8 cellular contexts compared by ENCODE assay signal in the genomic region with DNA sequence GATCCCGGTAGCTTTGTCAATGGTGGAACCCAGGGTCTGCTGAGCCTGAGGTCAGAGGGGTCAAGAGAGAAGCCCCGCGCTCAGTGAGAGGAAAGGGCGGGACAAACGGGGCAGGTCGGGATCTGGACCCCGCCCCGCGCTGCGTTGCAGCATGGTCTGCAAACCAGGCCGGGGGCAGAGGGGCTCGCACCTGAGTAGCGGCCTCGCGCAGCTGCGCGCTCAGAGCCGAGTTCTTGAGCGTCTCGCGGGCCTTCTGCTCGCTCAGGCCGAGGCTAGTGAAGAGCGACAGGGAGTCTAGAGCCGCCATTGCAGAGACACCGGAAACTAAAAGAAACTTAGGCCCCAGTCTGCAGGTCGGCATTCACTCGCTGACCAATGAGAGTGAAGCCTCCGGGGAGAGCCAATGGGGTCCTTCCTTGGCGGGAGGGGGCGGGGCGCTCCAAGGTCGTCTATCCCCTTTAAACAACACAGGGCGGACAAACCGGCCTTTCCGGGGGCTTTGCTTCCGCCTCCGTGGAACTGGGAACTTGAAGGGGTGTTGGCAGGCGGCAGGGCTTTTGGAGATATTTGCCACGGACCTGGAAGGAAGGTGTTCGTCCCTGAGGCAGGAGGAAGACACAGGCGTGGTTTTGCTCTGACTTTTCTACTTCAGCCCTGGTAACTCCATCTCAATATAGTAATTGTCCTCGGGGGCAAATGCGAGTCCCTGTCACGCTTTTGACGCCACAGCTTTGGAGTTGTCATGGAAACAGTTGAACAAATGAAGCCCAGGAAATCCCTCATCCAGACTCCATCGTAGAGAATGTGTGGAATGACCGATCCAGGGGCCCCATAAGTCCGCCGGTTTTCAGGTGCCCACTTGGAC. TPM values are rescaled to one million over a fixed set of nuclear protein-coding genes. Genes with fewer than 3 reads are reported as not detected.
A peak's percentile ranks its signal among the peaks of the same experiment; 100 is the strongest.
DNase-seq lines count a peak whose midpoint lies in the region; ATAC-seq and TF ChIP-seq lines count a peak whose summit lies in the region.

A gene (minus strand): TSS at position 331 of the 865 bp plus-strand sequence. CDS start 24 bp downstream, at position 307.

- no peaks in the 10 kb centered on the region for H3K27me3 Mint-ChIP-seq in activated naive CD8-positive, alpha-beta T cell treated with anti-CD3 and anti-CD28 coated beads for 36 hours
- H3K27me3 Mint-ChIP-seq in glutamatergic neuron (ENCODE audit: unreplicated experiment) (peaks cover 8% of the 10 kb centered on the region), osteocyte (ENCODE audit: unreplicated experiment) (no peaks in the 10 kb centered on the region)

- peak within 1 kb of the TSS; percentile 77 for H3K9ac ChIP-seq in SU-DHL-6 (ENCODE audit: low read length)

- peaks cover 27% of the 10 kb centered on the region for H3K36me3 Mint-ChIP-seq in activated naive CD8-positive, alpha-beta T cell treated with anti-CD3 and anti-CD28 coated beads for 36 hours
- H3K36me3 Mint-ChIP-seq in glutamatergic neuron (ENCODE audit: unreplicated experiment), result no peaks in the 10 kb centered on the region
- H3K36me3 Mint-ChIP-seq in osteocyte (ENCODE audit: unreplicated experiment), result peaks cover 32% of the 10 kb centered on the region

- H3F3A ChIP-seq in SU-DHL-6 (ENCODE audit: insufficient read depth), result no peaks in the 10 kb centered on the region

- H3K4me2 ChIP-seq in SU-DHL-6 (ENCODE audit: low read depth, low read length, poor library complexity, severe bottlenecking), result peak within 1 kb of the TSS; percentile 68

- peaks cover 14 to 22% of the 10 kb centered on the region in 2 donors for H3K4me1 ChIP-seq in thoracic aorta (ENCODE audit: control insufficient read depth in 1 of 2, low read depth in 2 of 2)

- ATAC-seq in HG02588 (IDR thresholded peaks at IDR 0.05; ENCODE audit: unreplicated experiment) (peak; percentile 90), thoracic aorta (ENCODE audit: insufficient number of reproducible peaks, low FRiP score, low read depth) (peak; percentile 92)

- peak within 1 kb of the TSS; percentile 85 for H3K4me3 ChIP-seq in GM06990 (replicated peaks; ENCODE audit: low read depth, low read length)
- H3K4me3 ChIP-seq in SU-DHL-6 (ENCODE audit: insufficient read depth, low read length, poor library complexity, severe bottlenecking), result peak within 1 kb of the TSS; percentile 78
- H3K4me3 ChIP-seq in thoracic aorta, result peak within 1 kb of the TSS; percentile 82

- peaks cover 13% of the 10 kb centered on the region for H3K79me2 ChIP-seq in SU-DHL-6 (ENCODE audit: insufficient read depth, low read length)

- H3K27me3 ChIP-seq in GM06990 (replicated peaks; ENCODE audit: control insufficient read depth, insufficient read depth, low read length), result no peaks in the 10 kb centered on the region
- no peaks in the 10 kb centered on the region for H3K27me3 ChIP-seq in SU-DHL-6 (ENCODE audit: low read length)
- H3K27me3 ChIP-seq in thoracic aorta (replicated peaks; ENCODE audit: insufficient read depth), result no peaks in the 10 kb centered on the region

- peaks cover 23% of the 10 kb centered on the region for H3K4me1 Mint-ChIP-seq in activated naive CD8-positive, alpha-beta T cell treated with anti-CD3 and anti-CD28 coated beads for 36 hours
- peaks cover 5% of the 10 kb centered on the region for H3K4me1 Mint-ChIP-seq in glutamatergic neuron (ENCODE audit: low read depth, unreplicated experiment)
- H3K4me1 Mint-ChIP-seq in osteocyte (ENCODE audit: unreplicated experiment), result peaks cover 27% of the 10 kb centered on the region

- TF ChIP-seq CTCF in GM06990 (IDR thresholded peaks at IDR 0.05; ENCODE audit: insufficient read depth, low read length, poor library complexity, severe bottlenecking) (no peak), SU-DHL-6 (IDR thresholded peaks at IDR 0.05; ENCODE audit: insufficient read depth, low read length, poor library complexity, severe bottlenecking) (no peak), glutamatergic neuron (IDR thresholded peaks at IDR 0.05; ENCODE audit: partially characterized antibody, unreplicated experiment) (no peak), osteocyte (IDR thresholded peaks at IDR 0.05) (no peak), thoracic aorta (IDR thresholded peaks at IDR 0.05) (no peak)

- peaks cover 27% of the 10 kb centered on the region for H3K36me3 ChIP-seq in GM06990 (ENCODE audit: control insufficient read depth, insufficient read depth, low read length)
- H3K36me3 ChIP-seq in SU-DHL-6 (ENCODE audit: low read length), result peaks cover 4% of the 10 kb centered on the region; the same call in 1 of the 2 replicates
- peaks cover 33% of the 10 kb centered on the region for H3K36me3 ChIP-seq in thoracic aorta

- peak within 1 kb of the TSS; percentile 97 for H3K4me3 Mint-ChIP-seq in activated naive CD8-positive, alpha-beta T cell treated with anti-CD3 and anti-CD28 coated beads for 36 hours
- H3K4me3 Mint-ChIP-seq in glutamatergic neuron (ENCODE audit: unreplicated experiment) (peak within 1 kb of the TSS; percentile 99), osteocyte (ENCODE audit: unreplicated experiment) (peak within 1 kb of the TSS; percentile 98)

- DNase-seq in GM06990 (ENCODE audit: extremely low read depth, insufficient read length), result peak; percentile 89
- peak; percentile 85 for DNase-seq in NCI-H1105 treated with DMSO at 0.1 percent for 48 hours (lab: John Stamatoyannopoulos, UW)
- DNase-seq in activated naive CD8-positive, alpha-beta T cell treated with anti-CD3 and anti-CD28 coated beads for 36 hours, result peak; percentile 89
- DNase-seq in glutamatergic neuron, result peak; percentile 94
- peak; percentile 96 for DNase-seq in osteocyte (ENCODE audit: extremely low spot score, unreplicated experiment)
- peak; percentile 82 for DNase-seq in thoracic aorta (ENCODE audit: low spot score)

- H3K9me3 ChIP-seq in SU-DHL-6 (ENCODE audit: insufficient read depth, low read length) (no peaks in the 10 kb centered on the region), thoracic aorta (no peaks in the 10 kb centered on the region)

- peak within 1 kb of the TSS; percentile 94 for H3K27ac Mint-ChIP-seq in activated naive CD8-positive, alpha-beta T cell treated with anti-CD3 and anti-CD28 coated beads for 36 hours
- H3K27ac Mint-ChIP-seq in glutamatergic neuron (ENCODE audit: unreplicated experiment) (peak within 1 kb of the TSS; percentile 87), osteocyte (ENCODE audit: unreplicated experiment) (peak within 1 kb of the TSS; percentile 97)

- H3K9me2 ChIP-seq in SU-DHL-6 (replicated peaks; ENCODE audit: insufficient read depth, low read length), result no peaks in the 10 kb centered on the region

- H3K27ac ChIP-seq in SU-DHL-6 (ENCODE audit: low read depth, low read length), result peak within 1 kb of the TSS; percentile 64
- H3K27ac ChIP-seq in thoracic aorta, result peak within 1 kb of the TSS; percentile 56 to 70

- H4K20me1 ChIP-seq in SU-DHL-6 (ENCODE audit: low read depth, low read length), result no peaks in the 10 kb centered on the region

- H2AFZ ChIP-seq in SU-DHL-6 (ENCODE audit: low read depth, low read length, severe bottlenecking), result peak within 1 kb of the TSS; percentile 74

- H3K9me3 Mint-ChIP-seq in activated naive CD8-positive, alpha-beta T cell treated with anti-CD3 and anti-CD28 coated beads for 36 hours, result no peaks in the 10 kb centered on the region
- H3K9me3 Mint-ChIP-seq in glutamatergic neuron (ENCODE audit: unreplicated experiment) (peaks cover 3% of the 10 kb centered on the region), osteocyte (ENCODE audit: unreplicated experiment) (no peaks in the 10 kb centered on the region)

RNA-seq across cellular contexts. Expression of the gene that starts here (rescaled TPM):
- 100 to 1,000 TPM; 252 to 272 TPM for total RNA-seq in activated naive CD8-positive, alpha-beta T cell treated with anti-CD3 and anti-CD28 coated beads for 36 hours
- total RNA-seq in glutamatergic neuron (ENCODE audit: unreplicated experiment), result 266 TPM
- total RNA-seq in osteocyte, result 252 and 266 TPM in 2 replicates
- total RNA-seq in thoracic aorta, result 100 to 1,000 TPM; 143 to 179 TPM

Comparison
In these comparisons a context has a peak if more than half of its experiments do, and no peak if none do; other contexts are left out.
1. Peak in every context shown above with its lines: DNase-seq, ATAC-seq, H3K4me3 ChIP-seq and H3K27ac ChIP-seq.